15 cellular contexts compared by ENCODE assay signal in genomic region chr4:139782926-139783542, GRCh38.
DNase-seq lines count a peak whose midpoint lies in the region; ATAC-seq, FAIRE-seq and TF ChIP-seq lines count a peak whose summit lies in the region.
"Had no signal": no experiment of that assay in that cellular context is flagged by ENCODE, and none has a peak within 500 bp of the region (broad histone marks: within the 10 kb centered on the region; RNA-seq: fewer than 3 reads in every experiment).

No MANE protein-coding gene starts in this region.

- H3K4me3 ChIP-seq in HAP-1, result no peak overlapping the region
- H3K4me3 ChIP-seq in trophoblast cell (ENCODE audit: low read depth, low read length), result no peak overlapping the region
- H3K4me3 ChIP-seq: GM23248 had no signal

- DNase-seq in HAP-1 (ENCODE audit: low spot score in 2 of 2), result peak; percentile 15 to 32
- peak; percentile 17 for DNase-seq in NCI-H526 treated with DMSO at 0.1 percent for 48 hours (lab: John Stamatoyannopoulos, UW)
- DNase-seq in glutamatergic neuron, result no peak
- no peak for DNase-seq in trophoblast cell
- no peak for DNase-seq in stimulated activated CD4-positive, alpha-beta T cell treated with anti-CD3 and anti-CD28 coated beads, Interleukin-2, amount 100 ng/mL, for 24 hours
- no peak for DNase-seq in frontal cortex (ENCODE audit: low spot score in 2 of 2)
- DNase-seq: AML-193, Caco-2, DMS53, GM23248, NCI-H2029, NCI-H524 treated with DMSO at 0.1 percent for 48 hours, SIG-M5 had no signal

- peak overlapping the region; percentile 30 for H2BK12ac ChIP-seq in trophoblast cell (ENCODE audit: low read length)

- WGBS in trophoblast cell (ENCODE audit: extremely low coverage, insufficient coverage, insufficient read length), result no CpG with 5 or more reads among the region's 7 CpGs

- H3K36me3 ChIP-seq in HAP-1 (replicated peaks), result no peaks in the 10 kb centered on the region
- H3K36me3 ChIP-seq in trophoblast cell (ENCODE audit: control insufficient read depth in 1 of 2, insufficient read depth in 2 of 2, low read length in 2 of 2), result no peaks in the 10 kb centered on the region

- peaks cover 24% of the 10 kb centered on the region for H3K27me3 Mint-ChIP-seq in glutamatergic neuron (ENCODE audit: unreplicated experiment)

- H3K4ac ChIP-seq in trophoblast cell (ENCODE audit: low read depth, low read length), result no peak overlapping the region

- H3K4me3 Mint-ChIP-seq in glutamatergic neuron (ENCODE audit: unreplicated experiment), result peak overlapping the region; percentile 72

- no peak overlapping the region for H2BK120ac ChIP-seq in trophoblast cell (ENCODE audit: insufficient read depth, low read length, poor library complexity)

- no peak overlapping the region for H2BK5ac ChIP-seq in trophoblast cell (ENCODE audit: low read depth, low read length, poor library complexity)

- peaks cover 3% of the 10 kb centered on the region for H3K79me1 ChIP-seq in trophoblast cell (ENCODE audit: low read length)

- H3K4me1 Mint-ChIP-seq in glutamatergic neuron (ENCODE audit: low read depth, unreplicated experiment), result peaks cover 66% of the 10 kb centered on the region

- no peak overlapping the region for H2AFZ ChIP-seq in trophoblast cell (ENCODE audit: insufficient read depth, low read length, poor library complexity)
- H2AFZ ChIP-seq: GM23248 had no signal

- H4K91ac ChIP-seq in trophoblast cell (ENCODE audit: low read depth, low read length), result no peak overlapping the region

- no peak overlapping the region for H3K14ac ChIP-seq in trophoblast cell (ENCODE audit: low read length)

- TF ChIP-seq POLR2A in GM18505 (IDR thresholded peaks at IDR 0.05; ENCODE audit: borderline replicate concordance, extremely low read depth, insufficient read depth, insufficient read length), result no peak

- H3K79me2 ChIP-seq in trophoblast cell (ENCODE audit: control insufficient read depth, insufficient read depth, low read length, poor library complexity), result no peaks in the 10 kb centered on the region

- H3K27me3 ChIP-seq in HAP-1 (ENCODE audit: low read depth) (no peaks in the 10 kb centered on the region), trophoblast cell (ENCODE audit: insufficient read depth, low read length) (no peaks in the 10 kb centered on the region)

- peaks cover 38% of the 10 kb centered on the region for H3K9me3 Mint-ChIP-seq in glutamatergic neuron (ENCODE audit: unreplicated experiment)

- no peak for FAIRE-seq in frontal cortex (lab: Jason Lieb, UNC)
- FAIRE-seq: GM12892 had no signal

- H3K4me1 ChIP-seq in HAP-1 (0 out of 2 replicates have a peak, but pooled peaks cover 2% of the 10 kb centered on the region), trophoblast cell (ENCODE audit: control insufficient read depth in 1 of 2, insufficient read depth in 2 of 2, low read length in 2 of 2) (peaks cover 9 to 12% of the 10 kb centered on the region in 2 experiments)
- H3K4me1 ChIP-seq: Caco-2 had no signal

- in situ Hi-C loops in HAP-1 (cut with MboI; ENCODE audit: low sequenced_read_pairs), result no loop called here

- H4K8ac ChIP-seq in trophoblast cell (ENCODE audit: low read depth, low read length), result no peak overlapping the region

- no peak overlapping the region for H3K27ac ChIP-seq in trophoblast cell (ENCODE audit: low read depth, low read length)
- H3K27ac ChIP-seq: GM23248 had no signal

- no peak overlapping the region for H2AK5ac ChIP-seq in trophoblast cell (ENCODE audit: low read length)

- no peak overlapping the region for H3K4me2 ChIP-seq in trophoblast cell (ENCODE audit: low read length)

- no peak overlapping the region for H3K23ac ChIP-seq in trophoblast cell (ENCODE audit: low read length)

- peaks cover 5% of the 10 kb centered on the region for H3K36me3 Mint-ChIP-seq in glutamatergic neuron (ENCODE audit: unreplicated experiment)

- H3K9ac ChIP-seq in trophoblast cell (ENCODE audit: low read length), result no peak overlapping the region
- H3K9ac ChIP-seq: GM23248 had no signal

- H3K27ac Mint-ChIP-seq in glutamatergic neuron (ENCODE audit: unreplicated experiment), result peak overlapping the region; percentile 99

- TF ChIP-seq CTCF in glutamatergic neuron (IDR thresholded peaks at IDR 0.05; ENCODE audit: partially characterized antibody, unreplicated experiment), result no peak

- ATAC-seq in GM18505 (IDR thresholded peaks at IDR 0.05; ENCODE audit: unreplicated experiment), result no peak

- H3K9me3 ChIP-seq in HAP-1 (no peaks in the 10 kb centered on the region), trophoblast cell (ENCODE audit: insufficient read depth, low read depth, low read length) (no peaks in the 10 kb centered on the region)
- H3K9me3 ChIP-seq: Caco-2 had no signal

- no peak overlapping the region for H3K18ac ChIP-seq in trophoblast cell (ENCODE audit: low read length)

- no peak overlapping the region for H4K12ac ChIP-seq in trophoblast cell (ENCODE audit: low read depth, low read length)

Comparison
In these comparisons a context has a peak if more than half of its experiments do, and no peak if none do; other contexts are left out.
1. DNase-seq: peak in HAP-1 (2 of 2) and NCI-H526 treated with DMSO at 0.1 percent for 48 hours (single experiment); none in glutamatergic neuron (single experiment), trophoblast cell (0 of 2), stimulated activated CD4-positive, alpha-beta T cell treated with anti-CD3 and anti-CD28 coated beads, Interleukin-2, amount 100 ng/mL, for 24 hours (0 of 2) and frontal cortex (0 of 2).